1 cellular context compared by ENCODE assay signal in genomic region chr20:3107464-3108025, GRCh38.
TF ChIP-seq lines count a peak whose summit lies in the region.

No MANE protein-coding gene starts in this region.

TF ChIP-seq in GM23338, 12 proteins besides CTCF, POLR2A, EP300 and RAD21:
- TF ChIP-seq, protein P1, sequence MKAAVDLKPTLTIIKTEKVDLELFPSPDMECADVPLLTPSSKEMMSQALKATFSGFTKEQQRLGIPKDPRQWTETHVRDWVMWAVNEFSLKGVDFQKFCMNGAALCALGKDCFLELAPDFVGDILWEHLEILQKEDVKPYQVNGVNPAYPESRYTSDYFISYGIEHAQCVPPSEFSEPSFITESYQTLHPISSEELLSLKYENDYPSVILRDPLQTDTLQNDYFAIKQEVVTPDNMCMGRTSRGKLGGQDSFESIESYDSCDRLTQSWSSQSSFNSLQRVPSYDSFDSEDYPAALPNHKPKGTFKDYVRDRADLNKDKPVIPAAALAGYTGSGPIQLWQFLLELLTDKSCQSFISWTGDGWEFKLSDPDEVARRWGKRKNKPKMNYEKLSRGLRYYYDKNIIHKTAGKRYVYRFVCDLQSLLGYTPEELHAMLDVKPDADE (IDR thresholded peaks at IDR 0.05), result no peak
- no peak for TF ChIP-seq ZNF114 (CRISPR knock-in tag; IDR thresholded peaks at IDR 0.05)
- no peak for TF ChIP-seq EZH2 (IDR thresholded peaks at IDR 0.05; ENCODE audit: low read depth, unreplicated experiment)
- no peak for TF ChIP-seq NANOG (IDR thresholded peaks at IDR 0.05; ENCODE audit: borderline replicate concordance)
- TF ChIP-seq EZH2phosphoT487 (IDR thresholded peaks at IDR 0.05; ENCODE audit: unreplicated experiment), result no peak
- TF ChIP-seq JUNB (IDR thresholded peaks at IDR 0.05; ENCODE audit: unreplicated experiment), result no peak
TF ChIP-seq in GM23338: peak in this region for 0.
